1 cellular context compared by ENCODE assay signal in genomic region chr3:143424874-143425273, GRCh38.
TF ChIP-seq lines count a peak whose summit lies in the region.

No MANE protein-coding gene starts in this region.

TF ChIP-seq in K562, 482 proteins besides CTCF, POLR2A, EP300 and RAD21 (continued from another document):
- TF ChIP-seq TRIM25 (IDR thresholded peaks at IDR 0.05; ENCODE audit: borderline replicate concordance) (no peak), CHD4 (IDR thresholded peaks at IDR 0.05; ENCODE audit: insufficient read depth, insufficient replicate concordance, low read depth, low read length, poor library complexity, severe bottlenecking) (no peak), LEF1 (IDR thresholded peaks at IDR 0.05) (no peak), SETDB1 (IDR thresholded peaks at IDR 0.05; ENCODE audit: low read length) (no peak), CBX3 (IDR thresholded peaks at IDR 0.05; ENCODE audit: borderline replicate concordance in 1 of 2, low read length in 2 of 2) (peak in 1 of 2 experiments; percentile 81; a peak in 1 of 3 replicates), RBM39 (optimal IDR thresholded peaks at IDR 0.05; ENCODE audit: low read depth, low read length) (no peak), NFXL1 (CRISPR knock-in tag; IDR thresholded peaks at IDR 0.05) (no peak), PHB (CRISPR knock-in tag; IDR thresholded peaks at IDR 0.05) (no peak)
